4 cellular contexts compared by ENCODE assay signal in the genomic region with DNA sequence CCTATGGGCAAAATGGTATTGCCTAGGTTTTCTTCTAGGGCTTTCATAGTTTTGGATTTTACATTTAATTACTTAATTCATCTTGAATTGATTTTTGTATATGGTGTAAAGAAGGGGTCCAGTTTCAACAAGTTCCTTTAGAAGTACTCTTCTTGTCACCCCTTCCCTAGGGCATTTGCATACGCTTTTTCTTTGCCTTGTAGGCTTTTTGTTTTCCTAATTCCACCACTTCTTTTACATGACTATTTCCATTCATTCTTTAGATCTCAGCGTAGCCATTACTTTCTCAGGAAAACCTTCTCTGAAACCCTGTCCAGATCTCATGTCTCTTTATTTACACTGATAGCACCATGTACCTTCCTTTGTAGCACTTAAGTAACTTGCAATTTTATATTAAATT.
"Had no signal": no experiment of that assay in that cellular context is flagged by ENCODE, and none has a peak within 500 bp of the region (broad histone marks: within the 10 kb centered on the region; RNA-seq: fewer than 3 reads in every experiment).

No MANE protein-coding gene starts in this region.

- DNase-seq: GOT3, H9, HCEC 1CT, KBM-7 had no signal
